1 cellular context compared by ENCODE assay signal in genomic region chr19:19404879-19405860, GRCh38.
TF ChIP-seq lines count a peak whose summit lies in the region.

TSS of gene GATAD2A (plus strand) at chr19:19405675. CDS start at chr19:19465346, 59,671 bp downstream.

TF ChIP-seq in HepG2, 621 proteins besides CTCF, POLR2A, EP300 and RAD21 (continued from another document):
- TF ChIP-seq HNF1B (CRISPR knock-in tag; IDR thresholded peaks at IDR 0.05): peak; percentile 73
- TF ChIP-seq ZNF33B (CRISPR knock-in tag; IDR thresholded peaks at IDR 0.05): peak; percentile 95; the same call in 1 of the 2 replicates
- TF ChIP-seq AHDC1 (CRISPR knock-in tag; IDR thresholded peaks at IDR 0.05; ENCODE audit: borderline replicate concordance): peak; percentile 40; the same call in 1 of the 2 replicates
- TF ChIP-seq PAX8 (CRISPR knock-in tag; IDR thresholded peaks at IDR 0.05; ENCODE audit: borderline replicate concordance): 0 out of 2 replicates have a peak, but pooled peaks have one; percentile 62
- peak; percentile 93; the same call in 1 of the 2 replicates for TF ChIP-seq IRX3 (CRISPR knock-in tag; IDR thresholded peaks at IDR 0.05; ENCODE audit: borderline replicate concordance, low read depth)
- TF ChIP-seq ZNF143 (CRISPR knock-in tag; IDR thresholded peaks at IDR 0.05): peak; percentile 66
- peak; percentile 59; the same call in 1 of the 2 replicates for TF ChIP-seq CBX5 (CRISPR knock-in tag; IDR thresholded peaks at IDR 0.05; ENCODE audit: borderline replicate concordance)
- TF ChIP-seq HNRNPLL (IDR thresholded peaks at IDR 0.05; ENCODE audit: low read depth, low read length, poor library complexity, severe bottlenecking): peak; percentile 56
- 0 out of 2 replicates have a peak, but pooled peaks have one; percentile 39 for TF ChIP-seq GPN1 (CRISPR knock-in tag; IDR thresholded peaks at IDR 0.05; ENCODE audit: borderline replicate concordance)
- TF ChIP-seq POGZ (CRISPR knock-in tag; IDR thresholded peaks at IDR 0.05): peak; percentile 50; the same call in 1 of the 2 replicates
- TF ChIP-seq ZBTB7A (CRISPR knock-in tag; IDR thresholded peaks at IDR 0.05): peak; percentile 75
- TF ChIP-seq ZNF432 (CRISPR knock-in tag; IDR thresholded peaks at IDR 0.05; ENCODE audit: borderline replicate concordance): no peak
- TF ChIP-seq E2F5 (CRISPR knock-in tag; conservative IDR thresholded peaks at IDR 0.05): peak; percentile 47; the same call in 1 of the 2 replicates
- peak; percentile 98 for TF ChIP-seq FOXC1 (CRISPR knock-in tag; IDR thresholded peaks at IDR 0.05; ENCODE audit: borderline replicate concordance)
- peak; percentile 82 for TF ChIP-seq ZNF879 (CRISPR knock-in tag; IDR thresholded peaks at IDR 0.05)
- TF ChIP-seq ATF7 (IDR thresholded peaks at IDR 0.05): no peak
- TF ChIP-seq ATF7 (CRISPR knock-in tag; IDR thresholded peaks at IDR 0.05): peak; percentile 66; the same call in 1 of the 2 replicates
- peak; percentile 84 for TF ChIP-seq ZNF564 (CRISPR knock-in tag; IDR thresholded peaks at IDR 0.05)
- peak; percentile 89; the same call in 1 of the 2 replicates for TF ChIP-seq POGK (CRISPR knock-in tag; conservative IDR thresholded peaks at IDR 0.05)
- TF ChIP-seq PRPF4 (IDR thresholded peaks at IDR 0.05; ENCODE audit: low read depth, low read length, poor library complexity, severe bottlenecking): no peak
- TF ChIP-seq RXRA (CRISPR knock-in tag; IDR thresholded peaks at IDR 0.05): peak; percentile 79
- TF ChIP-seq USF2 (IDR thresholded peaks at IDR 0.05; ENCODE audit: low read depth, low read length): no peak
- TF ChIP-seq USF2 (CRISPR knock-in tag; IDR thresholded peaks at IDR 0.05; ENCODE audit: borderline replicate concordance): peak; percentile 9; the same call in 1 of the 2 replicates
- TF ChIP-seq ZBTB8A (CRISPR knock-in tag; IDR thresholded peaks at IDR 0.05; ENCODE audit: borderline replicate concordance, low read depth): no peak; the same call in 1 of the 2 replicates
- no peak for TF ChIP-seq NFE2 (CRISPR knock-in tag; IDR thresholded peaks at IDR 0.05)
- peak; percentile 45; the same call in 1 of the 2 replicates for TF ChIP-seq DZIP1 (CRISPR knock-in tag; IDR thresholded peaks at IDR 0.05)
- TF ChIP-seq ATF4 (CRISPR knock-in tag; IDR thresholded peaks at IDR 0.05): peak in 1 of 2 experiments; percentile 62; a peak in 1 of 4 replicates
- TF ChIP-seq ZNF20 (CRISPR knock-in tag; IDR thresholded peaks at IDR 0.05): no peak
- no peak for TF ChIP-seq ADNP (CRISPR knock-in tag; IDR thresholded peaks at IDR 0.05)
